17 cellular contexts compared by ENCODE assay signal in the genomic region with DNA sequence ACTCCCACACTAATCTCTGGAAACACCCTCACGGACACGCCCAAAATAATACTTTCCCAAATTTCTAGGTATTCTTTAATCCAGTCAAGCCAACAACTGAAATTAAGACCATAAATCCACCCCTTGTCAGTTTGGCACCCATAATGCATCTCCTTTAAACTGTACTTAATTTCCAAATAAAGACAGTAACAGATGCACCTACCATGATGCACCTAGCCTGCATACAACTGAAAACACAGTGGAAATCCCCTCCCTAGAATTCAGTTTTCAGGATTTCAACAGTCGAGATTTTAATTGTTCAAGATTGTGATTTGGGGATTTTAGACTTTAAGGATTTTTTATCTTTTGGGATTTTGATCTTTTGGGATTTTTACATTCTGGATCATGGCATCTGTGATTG. TPM values are rescaled to one million over a fixed set of nuclear protein-coding genes. Genes with fewer than 3 reads are reported as not detected.
DNase-seq lines count a peak whose midpoint lies in the region; ATAC-seq and TF ChIP-seq lines count a peak whose summit lies in the region.
"Had no signal": no experiment of that assay in that cellular context is flagged by ENCODE, and none has a peak within 500 bp of the region (broad histone marks: within the 10 kb centered on the region; RNA-seq: fewer than 3 reads in every experiment).

No MANE protein-coding gene starts in this region.

- no peaks in the 10 kb centered on the region for H3K27me3 Mint-ChIP-seq in activated T-cell treated with anti-CD3 and anti-CD28 coated beads, Interleukin-2, amount 50 U/mL, for 24 hours
- H3K27me3 Mint-ChIP-seq in T-cell (no peaks in the 10 kb centered on the region), endodermal cell (ENCODE audit: insufficient read depth) (no peaks in the 10 kb centered on the region)
- no peaks in the 10 kb centered on the region for H3K27me3 Mint-ChIP-seq in effector memory CD8-positive, alpha-beta T cell
- H3K27me3 Mint-ChIP-seq in stimulated activated memory B cell treated with anti-CD40 and anti-IgM and Interleukin-4, amounts not matched to agents 10 μg/mL and 1 μg/mL and 100 μg/mL, for 72 hours: no peaks in the 10 kb centered on the region

- POLR2A ChIA-PET in T-cell (lab: Charles Lee): no interaction called here

- no peak overlapping the region for H3K4me3 ChIP-seq in endodermal cell (ENCODE audit: low read length)

- H3K27me3 ChIP-seq in endodermal cell (ENCODE audit: control insufficient read depth, insufficient read depth, low read length, poor library complexity, severe bottlenecking): no peaks in the 10 kb centered on the region

- CTCF ChIA-PET in T-cell (lab: Charles Lee): interaction anchor here in 1 of 2 donors (2.5 kb wide), 1 partner anchor 17 kb away, joined by 7 read pairs; a partner anchor contains a TSS

- peaks cover 9% of the 10 kb centered on the region for H3K9me3 ChIP-seq in endodermal cell (ENCODE audit: control insufficient read depth, low read length)

- peaks cover 45% of the 10 kb centered on the region for H3K36me3 ChIP-seq in endodermal cell (ENCODE audit: control insufficient read depth, insufficient read depth, low read length)

- no peak overlapping the region for H3K9ac ChIP-seq in endodermal cell (ENCODE audit: extremely low read depth, low read length, poor library complexity, severe bottlenecking)

- H3K4me1 Mint-ChIP-seq in activated T-cell treated with anti-CD3 and anti-CD28 coated beads, Interleukin-2, amount 50 U/mL, for 24 hours (ENCODE audit: low read depth): peaks cover 49% of the 10 kb centered on the region
- peaks cover 48 to 54% (median 51%) of the 10 kb centered on the region in 3 donors for H3K4me1 Mint-ChIP-seq in T-cell
- H3K4me1 Mint-ChIP-seq in effector memory CD8-positive, alpha-beta T cell (ENCODE audit: low read depth in 2 of 2): peaks cover 22 to 39% of the 10 kb centered on the region in 2 donors
- peaks cover 30% of the 10 kb centered on the region for H3K4me1 Mint-ChIP-seq in stimulated activated memory B cell treated with anti-CD40 and anti-IgM and Interleukin-4, amounts not matched to agents 10 μg/mL and 1 μg/mL and 100 μg/mL, for 72 hours
- H3K4me1 Mint-ChIP-seq in endodermal cell: no peaks in the 10 kb centered on the region

- no peak for DNase-seq in activated T-cell treated with anti-CD3 and anti-CD28 coated beads, Interleukin-2, amount 50 U/mL, for 24 hours
- no peak for DNase-seq in activated T-cell treated with anti-CD3 and anti-CD28 coated beads, Interleukin-2, amount 50 U/mL, for 1 hour
- DNase-seq in T-cell (no peak), endodermal cell (no peak)
- DNase-seq in effector memory CD8-positive, alpha-beta T cell: no peak
- DNase-seq in stimulated activated CD4-positive, alpha-beta T cell treated with anti-CD3 and anti-CD28 coated beads, Interleukin-4, amount 100 ng/mL, for 1 hour: no peak
- DNase-seq in activated effector memory CD4-positive, alpha-beta T cell treated with Interleukin-2 at 50 U/mL for 16 hours: no peak
- DNase-seq: C1 segment of cervical spinal cord, EL, GOT3, MV-4-11, NCI-H2029, NCI-H2171, NCI-H748 treated with DMSO at 0.1 percent for 48 hours, OCI-M1 had no signal

- peaks cover 58% of the 10 kb centered on the region for H3K36me3 Mint-ChIP-seq in activated T-cell treated with anti-CD3 and anti-CD28 coated beads, Interleukin-2, amount 50 U/mL, for 24 hours (ENCODE audit: low read depth)
- H3K36me3 Mint-ChIP-seq in T-cell (peaks cover 37% of the 10 kb centered on the region), endodermal cell (ENCODE audit: low read depth) (peaks cover 28% of the 10 kb centered on the region)
- H3K36me3 Mint-ChIP-seq in effector memory CD8-positive, alpha-beta T cell (ENCODE audit: insufficient read depth): peaks cover 66% of the 10 kb centered on the region
- peaks cover 26% of the 10 kb centered on the region for H3K36me3 Mint-ChIP-seq in stimulated activated memory B cell treated with anti-CD40 and anti-IgM and Interleukin-4, amounts not matched to agents 10 μg/mL and 1 μg/mL and 100 μg/mL, for 72 hours

- H3K9me3 Mint-ChIP-seq in activated T-cell treated with anti-CD3 and anti-CD28 coated beads, Interleukin-2, amount 50 U/mL, for 24 hours: no peaks in the 10 kb centered on the region
- H3K9me3 Mint-ChIP-seq in T-cell (no peaks in the 10 kb centered on the region), endodermal cell (peaks cover 8% of the 10 kb centered on the region)
- H3K9me3 Mint-ChIP-seq in effector memory CD8-positive, alpha-beta T cell: no peaks in the 10 kb centered on the region
- peaks cover 3% of the 10 kb centered on the region for H3K9me3 Mint-ChIP-seq in stimulated activated memory B cell treated with anti-CD40 and anti-IgM and Interleukin-4, amounts not matched to agents 10 μg/mL and 1 μg/mL and 100 μg/mL, for 72 hours

- H3K4me3 Mint-ChIP-seq in activated T-cell treated with anti-CD3 and anti-CD28 coated beads, Interleukin-2, amount 50 U/mL, for 24 hours: no peak overlapping the region
- H3K4me3 Mint-ChIP-seq in T-cell: peak overlapping the region in 1 of 3 donors; percentile 57
- H3K4me3 Mint-ChIP-seq in effector memory CD8-positive, alpha-beta T cell: peak overlapping the region; percentile 9 to 55
- no peak overlapping the region for H3K4me3 Mint-ChIP-seq in stimulated activated memory B cell treated with anti-CD40 and anti-IgM and Interleukin-4, amounts not matched to agents 10 μg/mL and 1 μg/mL and 100 μg/mL, for 72 hours
- no peak overlapping the region for H3K4me3 Mint-ChIP-seq in endodermal cell

- H3K27ac Mint-ChIP-seq in activated T-cell treated with anti-CD3 and anti-CD28 coated beads, Interleukin-2, amount 50 U/mL, for 24 hours: peak overlapping the region; percentile 68
- H3K27ac Mint-ChIP-seq in T-cell (peak overlapping the region; percentile 45 to 72), endodermal cell (no peak overlapping the region)
- peak overlapping the region; percentile 25 to 69 for H3K27ac Mint-ChIP-seq in effector memory CD8-positive, alpha-beta T cell
- H3K27ac Mint-ChIP-seq in stimulated activated memory B cell treated with anti-CD40 and anti-IgM and Interleukin-4, amounts not matched to agents 10 μg/mL and 1 μg/mL and 100 μg/mL, for 72 hours: peak overlapping the region; percentile 77

- 89 to 94% methylated on average over 3 of the region's 3 CpGs for WGBS in endodermal cell (ENCODE audit: insufficient coverage in 1 of 2, insufficient read length in 1 of 2), 2 experiments

- ATAC-seq in T-cell (replicated peaks in 1 of 4): peak in 1 of 4 experiments; percentile 43
- no peak for ATAC-seq in effector memory CD8-positive, alpha-beta T cell (replicated peaks)
- ATAC-seq in stimulated activated memory B cell treated with anti-CD40 and anti-IgM and Interleukin-4, amounts not matched to agents 10 μg/mL and 1 μg/mL and 100 μg/mL, for 72 hours: no peak

- H3K27ac ChIP-seq in endodermal cell (ENCODE audit: low read depth, low read length): no peak overlapping the region
- H3K27ac ChIP-seq: HL-60 had no signal

- no peak for TF ChIP-seq CTCF in endodermal cell (conservative IDR thresholded peaks at IDR 0.05)

- no peaks in the 10 kb centered on the region for H3K4me1 ChIP-seq in endodermal cell (ENCODE audit: control insufficient read depth, insufficient read depth, low read length)

RNA-seq across cellular contexts. Expression of a gene that starts 17.1 kb away (rescaled TPM):
- 100 to 1,000 TPM; 101 to 120 (median 117) TPM for total RNA-seq in T-cell
- 10 to 100 TPM; 15.6 to 18.4 TPM for total RNA-seq in endodermal cell
- 10.0 TPM for polyA plus RNA-seq in endodermal cell (2013, experiment 1 of 2)
- 9.3 TPM for polyA plus RNA-seq in endodermal cell (2013, experiment 2 of 2)

Comparison
In these comparisons a context has a peak if more than half of its experiments do, and no peak if none do; other contexts are left out.
1. H3K4me3 Mint-ChIP-seq: peak in effector memory CD8-positive, alpha-beta T cell (2 of 2); none in activated T-cell treated with anti-CD3 and anti-CD28 coated beads, Interleukin-2, amount 50 U/mL, for 24 hours (single experiment), stimulated activated memory B cell treated with anti-CD40 and anti-IgM and Interleukin-4, amounts not matched to agents 10 μg/mL and 1 μg/mL and 100 μg/mL, for 72 hours (single experiment) and endodermal cell (single experiment).
2. RNA of a gene that starts 17.1 kb away (total RNA-seq): 101 to 120 TPM in T-cell; 15.6 to 18.4 TPM in endodermal cell; every median in the first group is over 4 times any median in the second.